In the genomic region with DNA sequence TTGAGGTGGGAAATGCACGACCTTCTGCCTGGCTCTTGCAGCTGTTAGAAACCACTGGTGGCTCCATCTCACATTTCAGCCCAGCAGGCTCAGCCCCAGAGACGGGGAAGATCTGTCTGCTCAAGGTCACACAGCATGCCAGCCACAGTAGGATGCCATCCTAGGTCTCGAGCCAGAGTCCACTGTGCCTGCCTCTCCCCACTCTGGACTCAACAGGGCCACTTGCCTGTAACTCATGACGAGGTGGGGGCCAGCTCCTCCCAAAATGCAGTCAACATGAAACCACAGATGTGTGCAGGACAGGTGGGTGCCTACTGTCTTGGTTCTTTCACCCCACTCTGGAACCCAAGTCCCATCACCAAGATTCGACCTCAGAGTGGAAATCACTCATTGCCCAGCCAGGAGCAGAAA, we compare ENCODE assay signal across 19 cellular contexts. TPM values are rescaled to one million over a fixed set of nuclear protein-coding genes. Genes with fewer than 3 reads are reported as not detected.
A peak's percentile ranks its signal among the peaks of the same experiment; 100 is the strongest.
DNase-seq lines count a peak whose midpoint lies in the region; TF ChIP-seq lines count a peak whose summit lies in the region.
"Had no signal": no experiment of that assay in that cellular context is flagged by ENCODE, and none has a peak within 500 bp of the region (broad histone marks: within the 10 kb centered on the region; RNA-seq: fewer than 3 reads in every experiment).

No MANE protein-coding gene starts in this region.

- TF ChIP-seq CTCF in type B pancreatic cell (conservative IDR thresholded peaks at IDR 0.05), result no peak
- no peak for TF ChIP-seq CTCF in hepatocyte (IDR thresholded peaks at IDR 0.05; ENCODE audit: poor library complexity)

- H3K4me1 ChIP-seq in hepatocyte (ENCODE audit: insufficient read depth), result peaks cover 27% of the 10 kb centered on the region
- H3K4me1 ChIP-seq: Caco-2 had no signal

- no peak overlapping the region for H2AFZ ChIP-seq in hepatocyte

- peaks cover 76% of the 10 kb centered on the region for H3K36me3 Mint-ChIP-seq in activated naive CD4-positive, alpha-beta T cell treated with anti-CD3 and anti-CD28 coated beads, Interleukin-2, amount 10 ng/mL, durations not matched to agents 7 days and 5 days
- H3K36me3 Mint-ChIP-seq in type B pancreatic cell, result peaks cover 3% of the 10 kb centered on the region
- H3K36me3 Mint-ChIP-seq: mesothelial cell of epicardium had no signal

- no peak overlapping the region for H3K4me3 ChIP-seq in hepatocyte
- H3K4me3 ChIP-seq: MG63, right lobe of liver had no signal

- no peaks in the 10 kb centered on the region for H3K9me3 ChIP-seq in hepatocyte (ENCODE audit: low read depth)
- H3K9me3 ChIP-seq: Caco-2, MG63, right lobe of liver had no signal

- H3K36me3 ChIP-seq in hepatocyte (replicated peaks; ENCODE audit: insufficient read depth, low read depth), result no peaks in the 10 kb centered on the region
- H3K36me3 ChIP-seq: MG63, right lobe of liver had no signal

- H3K27ac Mint-ChIP-seq in activated naive CD4-positive, alpha-beta T cell treated with anti-CD3 and anti-CD28 coated beads, Interleukin-2, amount 10 ng/mL, durations not matched to agents 7 days and 5 days, result peak overlapping the region; percentile 97
- peak overlapping the region; percentile 72 for H3K27ac Mint-ChIP-seq in type B pancreatic cell
- H3K27ac Mint-ChIP-seq: activated B cell treated with CpG ODN at 0.5 μM for 24 hours, mesothelial cell of epicardium had no signal

- 86% methylated on average over 5 of the region's 5 CpGs for WGBS in hepatocyte (ENCODE audit: low lambda C conversion rate, missing lambda C conversion rate)

- H3K4me2 ChIP-seq in hepatocyte, result no peak overlapping the region

- CTCF ChIA-PET in activated naive CD4-positive, alpha-beta T cell treated with anti-CD3 and anti-CD28 coated beads, Interleukin-2, amount 10 ng/mL, durations not matched to agents 7 days and 5 days (lab: Charles Lee), result interaction anchor here (0.7 to 8.9 kb wide), 4 partner anchors 12 to 42 kb away, joined by 3 to 65 read pairs (median 4); no protein-coding TSS in a partner anchor

- H4K20me1 ChIP-seq in hepatocyte (ENCODE audit: insufficient read depth, poor library complexity, severe bottlenecking), result no peaks in the 10 kb centered on the region

- peaks cover 86% of the 10 kb centered on the region for H3K4me1 Mint-ChIP-seq in activated naive CD4-positive, alpha-beta T cell treated with anti-CD3 and anti-CD28 coated beads, Interleukin-2, amount 10 ng/mL, durations not matched to agents 7 days and 5 days
- H3K4me1 Mint-ChIP-seq in type B pancreatic cell (ENCODE audit: unreplicated experiment), result peaks cover 46% of the 10 kb centered on the region
- H3K4me1 Mint-ChIP-seq: activated B cell treated with CpG ODN at 0.5 μM for 24 hours had no signal

- H3K27me3 ChIP-seq in hepatocyte, result peaks cover 14% of the 10 kb centered on the region

- peak overlapping the region; percentile 81 for H3K4me3 Mint-ChIP-seq in activated naive CD4-positive, alpha-beta T cell treated with anti-CD3 and anti-CD28 coated beads, Interleukin-2, amount 10 ng/mL, durations not matched to agents 7 days and 5 days
- H3K4me3 Mint-ChIP-seq in type B pancreatic cell, result peak overlapping the region; percentile 67
- H3K4me3 Mint-ChIP-seq: activated B cell treated with CpG ODN at 0.5 μM for 24 hours had no signal

- H3K27me3 Mint-ChIP-seq in activated naive CD4-positive, alpha-beta T cell treated with anti-CD3 and anti-CD28 coated beads, Interleukin-2, amount 10 ng/mL, durations not matched to agents 7 days and 5 days, result no peaks in the 10 kb centered on the region
- H3K27me3 Mint-ChIP-seq in type B pancreatic cell, result peaks cover 25% of the 10 kb centered on the region

- no peaks in the 10 kb centered on the region for H3K9me3 Mint-ChIP-seq in activated naive CD4-positive, alpha-beta T cell treated with anti-CD3 and anti-CD28 coated beads, Interleukin-2, amount 10 ng/mL, durations not matched to agents 7 days and 5 days
- no peaks in the 10 kb centered on the region for H3K9me3 Mint-ChIP-seq in type B pancreatic cell
- H3K9me3 Mint-ChIP-seq: activated B cell treated with CpG ODN at 0.5 μM for 24 hours, mesothelial cell of epicardium had no signal

- no peaks in the 10 kb centered on the region for H3K9me2 ChIP-seq in hepatocyte (replicated peaks; ENCODE audit: insufficient read depth)

- DNase-seq in activated naive CD4-positive, alpha-beta T cell treated with anti-CD3 and anti-CD28 coated beads, Interleukin-2, amount 10 ng/mL, durations not matched to agents 7 days and 5 days, result peak; percentile 49
- no peak for DNase-seq in activated naive CD4-positive, alpha-beta T cell (lab: John Stamatoyannopoulos, UW)
- DNase-seq in activated T-cell treated with anti-CD3 and anti-CD28 coated beads, Interleukin-2, amount 50 U/mL, for 48 hours, result peak; percentile 64 to 66
- DNase-seq in left kidney (ENCODE audit: low read depth, low spot score), result peak; percentile 16
- no peak for DNase-seq in type B pancreatic cell (ENCODE audit: extremely low spot score, unreplicated experiment)
- DNase-seq in iPS-NIHi11 (ENCODE audit: low spot score), result no peak
- no peak for DNase-seq in hepatocyte (ENCODE audit: low spot score)
- no peak for DNase-seq in NCI-H1092 treated with DMSO at 0.1 percent for 48 hours (lab: John Stamatoyannopoulos, UW)
- DNase-seq: activated B cell treated with CpG ODN at 0.5 μM for 24 hours, aorta, Caco-2, EL, hippocampal formation, MG63, NCI-H187, NCI-H446, occipital lobe, right lobe of liver had no signal

- H3K79me2 ChIP-seq in hepatocyte, result no peaks in the 10 kb centered on the region

- H3K27ac ChIP-seq in hepatocyte, result no peak overlapping the region
- H3K27ac ChIP-seq: right lobe of liver had no signal

RNA-seq across cellular contexts. Expression of a gene that starts 23.2 kb away (rescaled TPM):
- total RNA-seq in type B pancreatic cell (ENCODE audit: low replicate concordance) (11.4 and 32.0 TPM in 2 replicates), hepatocyte (1.8 and 3.2 TPM in 2 replicates)
- 0.28 and 0.50 TPM in 2 replicates for polyA plus RNA-seq in hepatocyte

Comparison
In these comparisons a context has a peak if more than half of its experiments do, and no peak if none do; other contexts are left out.
1. DNase-seq: peak in activated naive CD4-positive, alpha-beta T cell treated with anti-CD3 and anti-CD28 coated beads, Interleukin-2, amount 10 ng/mL, durations not matched to agents 7 days and 5 days (single experiment), activated T-cell treated with anti-CD3 and anti-CD28 coated beads, Interleukin-2, amount 50 U/mL, for 48 hours (2 of 2) and left kidney (single experiment); none in activated naive CD4-positive, alpha-beta T cell (0 of 4), type B pancreatic cell (single experiment), iPS-NIHi11 (single experiment), hepatocyte (single experiment) and NCI-H1092 treated with DMSO at 0.1 percent for 48 hours (single experiment).